In genomic region chr19:55384576-55385235, GRCh38 we compare ENCODE assay signal across 8 cellular contexts. TPM values are rescaled to one million over a fixed set of nuclear protein-coding genes. Genes with fewer than 3 reads are reported as not detected.
DNase-seq lines count a peak whose midpoint lies in the region; ATAC-seq and TF ChIP-seq lines count a peak whose summit lies in the region.

No MANE protein-coding gene starts in this region.

- no peak for TF ChIP-seq CTCF in endodermal cell (conservative IDR thresholded peaks at IDR 0.05)

- POLR2A ChIA-PET in naive thymus-derived CD8-positive, alpha-beta T cell (lab: Charles Lee) = interaction anchor here (0.5 to 12.9 kb wide), 20 partner anchors 9 to 270 kb away, joined by 3 to 181 read pairs (median 6); partner anchors contain the start of genes CCDC106, GARIN5B, HSPBP1 and ISOC2

- H3K36me3 Mint-ChIP-seq in T-helper 17 cell (ENCODE audit: low read depth) (peaks cover 6% of the 10 kb centered on the region), endodermal cell (ENCODE audit: low read depth) (peaks cover 37% of the 10 kb centered on the region)
- peaks cover 9 to 40% (median 18%) of the 10 kb centered on the region in 3 donors for H3K36me3 Mint-ChIP-seq in naive thymus-derived CD8-positive, alpha-beta T cell

- H3K9me3 ChIP-seq in T-helper 17 cell (ENCODE audit: control insufficient read depth, low read length, poor library complexity, severe bottlenecking) (no peaks in the 10 kb centered on the region), endodermal cell (ENCODE audit: control insufficient read depth, low read length) (peaks cover 3% of the 10 kb centered on the region)

- DNase-seq in NCI-H1436 (lab: John Stamatoyannopoulos, UW) = peak; percentile 73
- DNase-seq in NCI-H1436 treated with DMSO at 0.1 percent for 48 hours (lab: John Stamatoyannopoulos, UW) = no peak
- peak; percentile 35 for DNase-seq in Jurkat, Clone E6-1 (ENCODE audit: low read depth, low spot score)
- peak in 1 of 3 donors; percentile 17 for DNase-seq in T-helper 17 cell
- DNase-seq in endodermal cell = peak; percentile 69
- DNase-seq in naive thymus-derived CD8-positive, alpha-beta T cell = peak in 5 of 10 donors; percentile 25 to 68 (median 36)
- DNase-seq in middle frontal gyrus (ENCODE audit: extremely low spot score, low spot score) = no peak
- DNase-seq in iPS-NIHi7 (ENCODE audit: extremely low spot score) = no peak

- ATAC-seq in T-helper 17 cell = peak; percentile 0
- ATAC-seq in naive thymus-derived CD8-positive, alpha-beta T cell = peak in 1 of 2 donors; percentile 3

- WGBS in endodermal cell (ENCODE audit: insufficient coverage in 1 of 2, insufficient read length in 1 of 2), 2 experiments = 70 to 84% methylated on average over 18 to 27 of the region's 27 CpGs

- peaks cover 49% of the 10 kb centered on the region for H3K4me1 Mint-ChIP-seq in T-helper 17 cell
- H3K4me1 Mint-ChIP-seq in endodermal cell = peaks cover 32% of the 10 kb centered on the region
- peaks cover 30 to 69% (median 63%) of the 10 kb centered on the region in 4 donors for H3K4me1 Mint-ChIP-seq in naive thymus-derived CD8-positive, alpha-beta T cell

- peaks cover 18% of the 10 kb centered on the region for H3K4me1 ChIP-seq in endodermal cell (ENCODE audit: control insufficient read depth, insufficient read depth, low read length)

- peak overlapping the region; percentile 88 for H3K9ac ChIP-seq in endodermal cell (ENCODE audit: extremely low read depth, low read length, poor library complexity, severe bottlenecking)

- peaks cover 34% of the 10 kb centered on the region for H3K36me3 ChIP-seq in endodermal cell (ENCODE audit: control insufficient read depth, insufficient read depth, low read length)

- H3K27me3 Mint-ChIP-seq in T-helper 17 cell (peaks cover 5% of the 10 kb centered on the region), endodermal cell (ENCODE audit: insufficient read depth) (peaks cover 21% of the 10 kb centered on the region)
- no peaks in the 10 kb centered on the region for H3K27me3 Mint-ChIP-seq in naive thymus-derived CD8-positive, alpha-beta T cell

- peak overlapping the region; percentile 99 for H3K4me3 ChIP-seq in Jurkat, Clone E6-1 (ENCODE audit: low read length)
- peak overlapping the region; percentile 99 for H3K4me3 ChIP-seq in endodermal cell (ENCODE audit: low read length)

- H3K27me3 ChIP-seq in endodermal cell (ENCODE audit: control insufficient read depth, insufficient read depth, low read length, poor library complexity, severe bottlenecking) = no peaks in the 10 kb centered on the region

- peak overlapping the region; percentile 25 for H3K27ac ChIP-seq in endodermal cell (ENCODE audit: low read depth, low read length)

- H3K9me3 Mint-ChIP-seq in endodermal cell = no peaks in the 10 kb centered on the region
- H3K9me3 Mint-ChIP-seq in naive thymus-derived CD8-positive, alpha-beta T cell = peaks cover 0 to 2% (median 0%) of the 10 kb centered on the region in 9 donors

- H3K4me3 Mint-ChIP-seq in T-helper 17 cell (peak overlapping the region; percentile 100), endodermal cell (peak overlapping the region; percentile 98)
- peak overlapping the region; percentile 99 to 100 (median 100) for H3K4me3 Mint-ChIP-seq in naive thymus-derived CD8-positive, alpha-beta T cell

- H3K27ac Mint-ChIP-seq in T-helper 17 cell = peak overlapping the region; percentile 100
- H3K27ac Mint-ChIP-seq in endodermal cell = peak overlapping the region; percentile 97
- H3K27ac Mint-ChIP-seq in naive thymus-derived CD8-positive, alpha-beta T cell = peak overlapping the region; percentile 98 to 100 (median 99)

RNA-seq across cellular contexts. Expression of gene TMEM238, which starts 0.6 kb away (rescaled TPM):
- polyA plus RNA-seq in Jurkat, Clone E6-1 (2012; ENCODE audit: insufficient read depth, insufficient read length) = 5.0 TPM
- total RNA-seq in T-helper 17 cell = 10 to 100 TPM; 14.6 to 19.5 TPM
- total RNA-seq in endodermal cell = 1 to 10 TPM; 3.9 to 4.4 TPM
- polyA plus RNA-seq in endodermal cell (2013, experiment 1 of 2) = 0.32 TPM
- not detected for polyA plus RNA-seq in endodermal cell (2013, experiment 2 of 2)
- total RNA-seq in naive thymus-derived CD8-positive, alpha-beta T cell = 10 to 100 TPM in 1 of 2 experiments, 1 to 10 TPM in 1; 10.0 to 10.2 TPM
- polyA plus RNA-seq in naive thymus-derived CD8-positive, alpha-beta T cell = 1 to 10 TPM; 1.1 to 1.5 (median 1.3) TPM

RNA-seq across cellular contexts. Expression of gene RPL28, which starts 1.0 kb away (rescaled TPM):
- 3,231 TPM for polyA plus RNA-seq in Jurkat, Clone E6-1 (2012; ENCODE audit: insufficient read depth, insufficient read length)
- total RNA-seq in T-helper 17 cell (1,000 to 10,000 TPM; 3,164 to 3,616 TPM), endodermal cell (1,000 to 10,000 TPM; 1,672 to 1,902 TPM)
- 1,902 TPM for polyA plus RNA-seq in endodermal cell (2013, experiment 1 of 2)
- 1,724 TPM for polyA plus RNA-seq in endodermal cell (2013, experiment 2 of 2)
- total RNA-seq in naive thymus-derived CD8-positive, alpha-beta T cell = 1,000 to 10,000 TPM; 2,967 to 2,995 TPM
- 1,000 to 10,000 TPM in 1 of 3 donors, 100 to 1,000 TPM in 2; 559 to 1,017 (median 787) TPM for polyA plus RNA-seq in naive thymus-derived CD8-positive, alpha-beta T cell

RNA-seq across cellular contexts. Expression of gene TMEM190, which starts 8.1 kb away (rescaled TPM):
- not detected for polyA plus RNA-seq in Jurkat, Clone E6-1 (2012; ENCODE audit: insufficient read depth, insufficient read length)
- total RNA-seq in T-helper 17 cell (not detected), endodermal cell (1 to 10 TPM in 1 of 2 donors, not detected in 1; 1.2 TPM)
- polyA plus RNA-seq in endodermal cell (2013, experiment 1 of 2) = 0.61 TPM
- polyA plus RNA-seq in endodermal cell (2013, experiment 2 of 2) = 0.75 TPM
- not detected for total RNA-seq in naive thymus-derived CD8-positive, alpha-beta T cell
- polyA plus RNA-seq in naive thymus-derived CD8-positive, alpha-beta T cell = not detected

RNA-seq across cellular contexts. Expression of gene IL11, which starts 14.4 kb away (rescaled TPM):
- not detected for polyA plus RNA-seq in Jurkat, Clone E6-1 (2012; ENCODE audit: insufficient read depth, insufficient read length)
- total RNA-seq in T-helper 17 cell = under 1 TPM; 0.25 to 0.89 TPM
- total RNA-seq in endodermal cell = 1 to 10 TPM in 1 of 2 donors, under 1 TPM in 1; 0.91 to 1.7 TPM
- polyA plus RNA-seq in endodermal cell (2013, experiment 1 of 2) = 6.0 TPM
- 5.8 TPM for polyA plus RNA-seq in endodermal cell (2013, experiment 2 of 2)
- total RNA-seq in naive thymus-derived CD8-positive, alpha-beta T cell = under 1 TPM in 1 of 2 experiments, not detected in 1; 0.21 TPM
- not detected for polyA plus RNA-seq in naive thymus-derived CD8-positive, alpha-beta T cell

RNA-seq across cellular contexts. Expression of gene GARIN5B, which starts 21.6 kb away (rescaled TPM):
- not detected for polyA plus RNA-seq in Jurkat, Clone E6-1 (2012; ENCODE audit: insufficient read depth, insufficient read length)
- total RNA-seq in T-helper 17 cell = under 1 TPM in 1 of 2 donors, not detected in 1; 0.07 TPM
- under 1 TPM; 0.09 to 0.11 TPM for total RNA-seq in endodermal cell
- 0.18 TPM for polyA plus RNA-seq in endodermal cell (2013, experiment 1 of 2)
- polyA plus RNA-seq in endodermal cell (2013, experiment 2 of 2) = 0.33 TPM
- total RNA-seq in naive thymus-derived CD8-positive, alpha-beta T cell = not detected
- not detected for polyA plus RNA-seq in naive thymus-derived CD8-positive, alpha-beta T cell

Comparison
In these comparisons a context has a peak if more than half of its experiments do, and no peak if none do; other contexts are left out.
1. DNase-seq: peak in NCI-H1436 (single experiment), Jurkat, Clone E6-1 (single experiment) and endodermal cell (single experiment); none in NCI-H1436 treated with DMSO at 0.1 percent for 48 hours (single experiment), middle frontal gyrus (single experiment) and iPS-NIHi7 (single experiment).
2. Peak in every context shown above with its lines, with median percentiles within 50 percentile points of each other: H3K27ac Mint-ChIP-seq and H3K4me3 Mint-ChIP-seq.